In the genomic region with DNA sequence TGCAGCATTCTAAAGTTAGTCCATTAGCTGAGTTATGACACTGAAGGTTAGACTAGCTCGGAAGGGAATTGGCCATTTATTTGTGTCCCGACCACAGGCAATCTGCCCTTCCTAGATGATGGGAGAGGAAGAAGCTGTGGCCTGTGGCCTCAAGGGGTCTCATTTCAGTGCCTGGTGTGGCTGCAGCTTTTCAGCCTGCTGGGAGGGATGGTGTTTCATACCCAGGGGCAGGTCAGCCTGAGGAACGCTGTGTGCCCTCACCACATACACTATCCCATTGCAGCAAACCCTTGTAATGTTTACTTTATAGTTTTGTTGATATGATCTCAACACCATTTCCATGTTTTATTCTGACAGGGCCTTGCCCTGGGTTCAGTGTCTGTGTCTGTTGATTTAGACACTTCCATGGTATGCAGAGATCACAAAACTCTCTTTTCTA, we compare ENCODE assay signal across 12 cellular contexts.
DNase-seq lines count a peak whose midpoint lies in the region; ATAC-seq, FAIRE-seq and TF ChIP-seq lines count a peak whose summit lies in the region.
"Had no signal": no experiment of that assay in that cellular context is flagged by ENCODE, and none has a peak within 500 bp of the region (broad histone marks: within the 10 kb centered on the region; RNA-seq: fewer than 3 reads in every experiment).

No MANE protein-coding gene starts in this region.

- peak overlapping the region; percentile 27 for H3K27ac ChIP-seq in endothelial cell of umbilical vein (ENCODE audit: insufficient read depth, low read depth, low read length)
- peak overlapping the region; percentile 70 to 95 for H3K27ac ChIP-seq in lung (ENCODE audit: low read depth in 1 of 2, low read length in 1 of 2)
- peak overlapping the region; percentile 64 to 83 for H3K27ac ChIP-seq in thoracic aorta
- peak overlapping the region in 1 of 2 donors; percentile 17 for H3K27ac ChIP-seq in testis
- H3K27ac ChIP-seq in effector memory CD4-positive, alpha-beta T cell (ENCODE audit: insufficient read depth, low read length, poor library complexity, severe bottlenecking), result no peak overlapping the region

- ATAC-seq in lung (ENCODE audit: insufficient read depth, low FRiP score), result peak; percentile 63
- ATAC-seq in thoracic aorta (ENCODE audit: insufficient number of reproducible peaks, low FRiP score, low read depth), result peak; percentile 20
- ATAC-seq in left lobe of liver, result no peak
- ATAC-seq: activated T-cell treated with anti-CD3 and anti-CD28 coated beads, Interleukin-2, amount 50 U/mL, for 72 hours had no signal

- peaks cover 11% of the 10 kb centered on the region for H3K4me1 ChIP-seq in endothelial cell of umbilical vein (ENCODE audit: control insufficient read depth, extremely low read depth, insufficient read depth, low read length)
- H3K4me1 ChIP-seq in lung (ENCODE audit: control insufficient read depth in 2 of 2, insufficient read depth in 2 of 2, low read length in 2 of 2), result no peaks in the 10 kb centered on the region
- peaks cover 12 to 23% of the 10 kb centered on the region in 2 donors for H3K4me1 ChIP-seq in thoracic aorta (ENCODE audit: control insufficient read depth in 1 of 2, low read depth in 2 of 2)
- H3K4me1 ChIP-seq in testis, result peaks cover 7% of the 10 kb centered on the region
- no peaks in the 10 kb centered on the region for H3K4me1 ChIP-seq in effector memory CD4-positive, alpha-beta T cell (ENCODE audit: control insufficient read depth, insufficient read depth, low read length, poor library complexity, severe bottlenecking)

- no peaks in the 10 kb centered on the region for H4K20me1 ChIP-seq in endothelial cell of umbilical vein (replicated peaks; ENCODE audit: control insufficient read depth, extremely low read depth, insufficient read depth, low read length)

- no TSS peak for BruUV-seq in endothelial cell of umbilical vein (replicated peaks; lab: Mats Ljungman, UMichigan)

- H3K36me3 ChIP-seq in endothelial cell of umbilical vein (ENCODE audit: control insufficient read depth in 2 of 2, extremely low read depth in 1 of 2, insufficient read depth in 2 of 2, low read length in 2 of 2) (no peaks in the 10 kb centered on the region), lung (ENCODE audit: control insufficient read depth in 2 of 2, insufficient read depth in 2 of 2, low read length in 2 of 2) (no peaks in the 10 kb centered on the region), thoracic aorta (no peaks in the 10 kb centered on the region), testis (ENCODE audit: low read depth, missing control alignments) (no peaks in the 10 kb centered on the region)
- no peaks in the 10 kb centered on the region for H3K36me3 ChIP-seq in effector memory CD4-positive, alpha-beta T cell (ENCODE audit: control insufficient read depth, insufficient read depth, low read length)

- no peak for FAIRE-seq in endothelial cell of umbilical vein (lab: Jason Lieb, UNC)

- dilution Hi-C loops in endothelial cell of umbilical vein (cut with MboI; ENCODE audit: extremely low pct_ligation_motif_present, low sequenced_read_pairs), result no loop called here

- H3K4me2 ChIP-seq in endothelial cell of umbilical vein (ENCODE audit: insufficient read depth, low read length), result peak overlapping the region; percentile 52

- no peak overlapping the region for H2AFZ ChIP-seq in endothelial cell of umbilical vein (ENCODE audit: low read depth, low read length)

- no peaks in the 10 kb centered on the region for H3K9me1 ChIP-seq in endothelial cell of umbilical vein (replicated peaks; ENCODE audit: control insufficient read depth, extremely low read depth, insufficient read depth, low read length)

- CTCF ChIA-PET in endothelial cell of umbilical vein (lab: Charles Lee), result no interaction called here

- H3K9me3 ChIP-seq in endothelial cell of umbilical vein (replicated peaks; ENCODE audit: control insufficient read depth, insufficient read depth, low read length) (no peaks in the 10 kb centered on the region), lung (ENCODE audit: control insufficient read depth in 2 of 2, insufficient read depth in 1 of 2, low read length in 1 of 2) (no peaks in the 10 kb centered on the region), thoracic aorta (no peaks in the 10 kb centered on the region), testis (no peaks in the 10 kb centered on the region)
- H3K9me3 ChIP-seq in effector memory CD4-positive, alpha-beta T cell (ENCODE audit: control insufficient read depth, low read length), result no peaks in the 10 kb centered on the region

- DNase-seq in LHCN-M2 (ENCODE audit: low read depth), result peak; percentile 68
- peak; percentile 56 for DNase-seq in endothelial cell of umbilical vein (ENCODE audit: low read depth, low spot score)
- no peak for DNase-seq in lung (ENCODE audit: low spot score)
- DNase-seq in thoracic aorta (ENCODE audit: low spot score), result no peak
- DNase-seq in testis, result no peak
- DNase-seq in left lobe of liver (ENCODE audit: low spot score), result no peak
- DNase-seq in effector memory CD4-positive, alpha-beta T cell, result no peak
- no peak for DNase-seq in activated CD4-positive, alpha-beta T cell treated with anti-CD3 and anti-CD28 coated beads for 1 hour
- DNase-seq: activated T-cell treated with anti-CD3 and anti-CD28 coated beads, Interleukin-2, amount 50 U/mL, for 72 hours; dorsolateral prefrontal cortex; EL; NCI-H82 had no signal

- no peak for TF ChIP-seq POLR2A in endothelial cell of umbilical vein (IDR thresholded peaks at IDR 0.05; ENCODE audit: low read depth, low read length)
- TF ChIP-seq POLR2A in testis (IDR thresholded peaks at IDR 0.05), result no peak

- TF ChIP-seq CTCF in endothelial cell of umbilical vein (IDR thresholded peaks at IDR 0.05; ENCODE audit: extremely low read depth in 1 of 2, insufficient read depth in 1 of 2, low read depth in 1 of 2, low read length in 2 of 2) (no peak), lung (IDR thresholded peaks at IDR 0.05; ENCODE audit: control extremely low read depth, extremely low read depth) (no peak), thoracic aorta (IDR thresholded peaks at IDR 0.05) (no peak), testis (IDR thresholded peaks at IDR 0.05) (no peak)

- H3K27me3 ChIP-seq in endothelial cell of umbilical vein (ENCODE audit: control insufficient read depth in 2 of 2, insufficient read depth in 2 of 2, low read length in 2 of 2) (no peaks in the 10 kb centered on the region), lung (ENCODE audit: control insufficient read depth, insufficient read depth) (no peaks in the 10 kb centered on the region), thoracic aorta (replicated peaks; ENCODE audit: insufficient read depth) (no peaks in the 10 kb centered on the region), testis (no peaks in the 10 kb centered on the region)
- H3K27me3 ChIP-seq in effector memory CD4-positive, alpha-beta T cell (replicated peaks; ENCODE audit: control insufficient read depth, insufficient read depth, low read length, poor library complexity, severe bottlenecking), result no peaks in the 10 kb centered on the region
- H3K27me3 ChIP-seq: dorsolateral prefrontal cortex had no signal

- H3K79me2 ChIP-seq in endothelial cell of umbilical vein (ENCODE audit: control insufficient read depth, insufficient read depth, low read length), result no peaks in the 10 kb centered on the region

- POLR2A ChIA-PET in endothelial cell of umbilical vein (lab: Charles Lee), result no interaction called here

- WGBS in lung, 2 donors, result 22 to 36% methylated on average over 3 of the region's 3 CpGs
- 21 to 24% methylated on average over 3 of the region's 3 CpGs for WGBS in testis, 2 donors

- no peak overlapping the region for H3K4me3 ChIP-seq in endothelial cell of umbilical vein (replicated peaks in 1 of 3; ENCODE audit: insufficient read depth in 1 of 3, low read depth in 1 of 3, low read length in 3 of 3)
- H3K4me3 ChIP-seq in lung, result no peak overlapping the region
- peak overlapping the region; percentile 39 for H3K4me3 ChIP-seq in thoracic aorta
- H3K4me3 ChIP-seq in testis, result no peak overlapping the region
- no peak overlapping the region for H3K4me3 ChIP-seq in effector memory CD4-positive, alpha-beta T cell (ENCODE audit: insufficient read depth, low read depth, low read length, poor library complexity, severe bottlenecking)
- H3K4me3 ChIP-seq: dorsolateral prefrontal cortex had no signal

- H3K9ac ChIP-seq in endothelial cell of umbilical vein (replicated peaks; ENCODE audit: extremely low read depth, insufficient read depth, low read length), result peak overlapping the region; percentile 1

- intact Hi-C loops in endothelial cell of umbilical vein (cut with micrococcal nuclease), result loop anchor here (1.0 to 5.0 kb wide), 2 partner anchors 25 to 41 kb away; no protein-coding TSS in a partner anchor
- intact Hi-C loops in testis (cut with DNase I; ENCODE audit: low total_unique reads), result no loop called here

TF ChIP-seq in endothelial cell of umbilical vein, 7 proteins besides CTCF, POLR2A, EP300 and RAD21:
- no peak for TF ChIP-seq FOS (IDR thresholded peaks at IDR 0.05; ENCODE audit: borderline replicate concordance, insufficient read depth, low read length)
- TF ChIP-seq POLR2AphosphoS5 (IDR thresholded peaks at IDR 0.05; ENCODE audit: insufficient read depth, low read depth, low read length), result no peak
- no peak for TF ChIP-seq GATA2 (IDR thresholded peaks at IDR 0.05; ENCODE audit: insufficient read depth, insufficient read length, low read depth, low read length)
- TF ChIP-seq JUN (IDR thresholded peaks at IDR 0.05; ENCODE audit: borderline replicate concordance, insufficient read depth, insufficient read length, low read depth), result no peak
- TF ChIP-seq MAX (IDR thresholded peaks at IDR 0.05; ENCODE audit: insufficient read depth, insufficient read length), result no peak
- TF ChIP-seq MYC (IDR thresholded peaks at IDR 0.05; ENCODE audit: low read depth, low read length), result no peak
- no peak for TF ChIP-seq EZH2 (IDR thresholded peaks at IDR 0.05; ENCODE audit: borderline replicate concordance, low read depth, low read length, severe bottlenecking)
TF ChIP-seq in endothelial cell of umbilical vein: peak in this region for 0.

Comparison
In these comparisons a context has a peak if more than half of its experiments do, and no peak if none do; other contexts are left out.
1. DNase-seq: peak in LHCN-M2 (single experiment) and endothelial cell of umbilical vein (single experiment); none in lung (single experiment), thoracic aorta (single experiment), testis (single experiment), left lobe of liver (single experiment), effector memory CD4-positive, alpha-beta T cell (0 of 3) and activated CD4-positive, alpha-beta T cell treated with anti-CD3 and anti-CD28 coated beads for 1 hour (single experiment).